1 cellular context compared by ENCODE assay signal in the genomic region with DNA sequence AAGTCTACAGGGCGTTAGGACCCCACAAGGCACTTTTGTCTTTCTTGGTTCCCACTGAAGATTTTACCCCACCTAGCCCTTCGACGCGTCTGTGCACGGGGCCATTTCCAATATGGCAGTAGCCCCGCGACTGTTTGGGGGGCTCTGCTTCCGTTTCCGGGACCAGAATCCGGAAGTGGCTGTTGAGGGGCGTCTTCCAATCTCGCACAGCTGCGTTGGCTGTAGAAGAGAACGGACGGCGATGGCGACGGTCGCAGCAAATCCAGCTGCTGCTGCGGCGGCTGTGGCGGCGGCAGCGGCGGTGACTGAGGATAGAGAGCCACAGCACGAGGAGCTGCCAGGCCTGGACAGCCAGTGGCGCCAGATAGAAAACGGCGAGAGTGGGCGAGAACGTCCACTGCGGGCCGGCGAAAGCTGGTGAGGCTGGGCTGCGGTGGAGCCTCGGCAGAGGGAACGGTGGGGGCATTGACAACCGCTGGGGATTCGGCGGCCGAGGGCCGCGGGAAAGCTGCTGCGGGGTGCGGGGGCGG.
TF ChIP-seq lines count a peak whose summit lies in the region.

TSS of gene USP11 (plus strand) at position 207 of the 530 bp plus-strand sequence. CDS start at position 242, 35 bp downstream.

TF ChIP-seq in HepG2, 621 proteins besides CTCF, POLR2A, EP300 and RAD21 (continued from another document and continues in another):
- TF ChIP-seq ZFP37 (CRISPR knock-in tag; IDR thresholded peaks at IDR 0.05; ENCODE audit: borderline replicate concordance), result no peak
- TF ChIP-seq, protein P1, sequence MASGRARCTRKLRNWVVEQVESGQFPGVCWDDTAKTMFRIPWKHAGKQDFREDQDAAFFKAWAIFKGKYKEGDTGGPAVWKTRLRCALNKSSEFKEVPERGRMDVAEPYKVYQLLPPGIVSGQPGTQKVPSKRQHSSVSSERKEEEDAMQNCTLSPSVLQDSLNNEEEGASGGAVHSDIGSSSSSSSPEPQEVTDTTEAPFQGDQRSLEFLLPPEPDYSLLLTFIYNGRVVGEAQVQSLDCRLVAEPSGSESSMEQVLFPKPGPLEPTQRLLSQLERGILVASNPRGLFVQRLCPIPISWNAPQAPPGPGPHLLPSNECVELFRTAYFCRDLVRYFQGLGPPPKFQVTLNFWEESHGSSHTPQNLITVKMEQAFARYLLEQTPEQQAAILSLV (CRISPR knock-in tag; IDR thresholded peaks at IDR 0.05; ENCODE audit: borderline replicate concordance), result no peak
- TF ChIP-seq CREB1 (IDR thresholded peaks at IDR 0.05), result no peak
- TF ChIP-seq CREB1 (CRISPR knock-in tag; IDR thresholded peaks at IDR 0.05), result no peak
- no peak for TF ChIP-seq NFE2L1 (CRISPR knock-in tag; IDR thresholded peaks at IDR 0.05; ENCODE audit: borderline replicate concordance)
- TF ChIP-seq, protein P2, sequence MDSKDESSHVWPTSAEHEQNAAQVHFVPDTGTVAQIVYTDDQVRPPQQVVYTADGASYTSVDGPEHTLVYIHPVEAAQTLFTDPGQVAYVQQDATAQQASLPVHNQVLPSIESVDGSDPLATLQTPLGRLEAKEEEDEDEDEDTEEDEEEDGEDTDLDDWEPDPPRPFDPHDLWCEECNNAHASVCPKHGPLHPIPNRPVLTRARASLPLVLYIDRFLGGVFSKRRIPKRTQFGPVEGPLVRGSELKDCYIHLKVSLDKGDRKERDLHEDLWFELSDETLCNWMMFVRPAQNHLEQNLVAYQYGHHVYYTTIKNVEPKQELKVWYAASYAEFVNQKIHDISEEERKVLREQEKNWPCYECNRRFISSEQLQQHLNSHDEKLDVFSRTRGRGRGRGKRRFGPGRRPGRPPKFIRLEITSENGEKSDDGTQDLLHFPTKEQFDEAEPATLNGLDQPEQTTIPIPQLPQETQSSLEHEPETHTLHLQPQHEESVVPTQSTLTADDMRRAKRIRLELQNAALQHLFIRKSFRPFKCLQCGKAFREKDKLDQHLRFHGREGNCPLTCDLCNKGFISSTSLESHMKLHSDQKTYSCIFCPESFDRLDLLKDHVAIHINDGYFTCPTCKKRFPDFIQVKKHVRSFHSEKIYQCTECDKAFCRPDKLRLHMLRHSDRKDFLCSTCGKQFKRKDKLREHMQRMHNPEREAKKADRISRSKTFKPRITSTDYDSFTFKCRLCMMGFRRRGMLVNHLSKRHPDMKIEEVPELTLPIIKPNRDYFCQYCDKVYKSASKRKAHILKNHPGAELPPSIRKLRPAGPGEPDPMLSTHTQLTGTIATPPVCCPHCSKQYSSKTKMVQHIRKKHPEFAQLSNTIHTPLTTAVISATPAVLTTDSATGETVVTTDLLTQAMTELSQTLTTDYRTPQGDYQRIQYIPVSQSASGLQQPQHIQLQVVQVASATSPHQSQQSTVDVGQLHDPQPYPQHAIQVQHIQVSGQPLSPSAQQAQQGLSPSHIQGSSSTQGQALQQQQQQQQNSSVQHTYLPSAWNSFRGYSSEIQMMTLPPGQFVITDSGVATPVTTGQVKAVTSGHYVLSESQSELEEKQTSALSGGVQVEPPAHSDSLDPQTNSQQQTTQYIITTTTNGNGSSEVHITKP (CRISPR knock-in tag; IDR thresholded peaks at IDR 0.05; ENCODE audit: low read depth), result no peak
- TF ChIP-seq CENPT (CRISPR knock-in tag; IDR thresholded peaks at IDR 0.05; ENCODE audit: low read depth), result no peak
- peak; percentile 80; the same call in 1 of the 2 replicates for TF ChIP-seq ZBTB10 (CRISPR knock-in tag; IDR thresholded peaks at IDR 0.05; ENCODE audit: borderline replicate concordance)
- no peak for TF ChIP-seq REXO4 (CRISPR knock-in tag; IDR thresholded peaks at IDR 0.05; ENCODE audit: borderline replicate concordance)
- no peak for TF ChIP-seq FLYWCH1 (CRISPR knock-in tag; IDR thresholded peaks at IDR 0.05)
- no peak for TF ChIP-seq ZNF557 (CRISPR knock-in tag; IDR thresholded peaks at IDR 0.05)
- TF ChIP-seq KAT8 (CRISPR knock-in tag; IDR thresholded peaks at IDR 0.05), result peak; percentile 83
- TF ChIP-seq ZNF124 (CRISPR knock-in tag; IDR thresholded peaks at IDR 0.05), result no peak
- 0 out of 2 replicates have a peak, but pooled peaks have one; percentile 15 for TF ChIP-seq RNF2 (conservative IDR thresholded peaks at IDR 0.05; ENCODE audit: low read depth)
- no peak for TF ChIP-seq DNMT3B (CRISPR knock-in tag; conservative IDR thresholded peaks at IDR 0.05)
- no peak for TF ChIP-seq SMYD3 (CRISPR knock-in tag; IDR thresholded peaks at IDR 0.05)
- no peak for TF ChIP-seq ZNF792 (CRISPR knock-in tag; IDR thresholded peaks at IDR 0.05)
- TF ChIP-seq AGO2 (optimal IDR thresholded peaks at IDR 0.05; ENCODE audit: low read depth, low read length), result peak; percentile 73
- TF ChIP-seq ZNF550 (CRISPR knock-in tag; IDR thresholded peaks at IDR 0.05; ENCODE audit: borderline replicate concordance), result no peak
- TF ChIP-seq RBM39 (IDR thresholded peaks at IDR 0.05; ENCODE audit: low read depth, low read length, poor library complexity, severe bottlenecking), result peak; percentile 57
- no peak for TF ChIP-seq RARG (CRISPR knock-in tag; IDR thresholded peaks at IDR 0.05; ENCODE audit: low read depth)
- no peak for TF ChIP-seq ZNF703 (CRISPR knock-in tag; IDR thresholded peaks at IDR 0.05; ENCODE audit: borderline replicate concordance)
- TF ChIP-seq, protein P3, sequence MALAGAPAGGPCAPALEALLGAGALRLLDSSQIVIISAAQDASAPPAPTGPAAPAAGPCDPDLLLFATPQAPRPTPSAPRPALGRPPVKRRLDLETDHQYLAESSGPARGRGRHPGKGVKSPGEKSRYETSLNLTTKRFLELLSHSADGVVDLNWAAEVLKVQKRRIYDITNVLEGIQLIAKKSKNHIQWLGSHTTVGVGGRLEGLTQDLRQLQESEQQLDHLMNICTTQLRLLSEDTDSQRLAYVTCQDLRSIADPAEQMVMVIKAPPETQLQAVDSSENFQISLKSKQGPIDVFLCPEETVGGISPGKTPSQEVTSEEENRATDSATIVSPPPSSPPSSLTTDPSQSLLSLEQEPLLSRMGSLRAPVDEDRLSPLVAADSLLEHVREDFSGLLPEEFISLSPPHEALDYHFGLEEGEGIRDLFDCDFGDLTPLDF (CRISPR knock-in tag; IDR thresholded peaks at IDR 0.05), result no peak
- TF ChIP-seq ZBTB7B (CRISPR knock-in tag; IDR thresholded peaks at IDR 0.05), result peak; percentile 95
- TF ChIP-seq, protein P4, sequence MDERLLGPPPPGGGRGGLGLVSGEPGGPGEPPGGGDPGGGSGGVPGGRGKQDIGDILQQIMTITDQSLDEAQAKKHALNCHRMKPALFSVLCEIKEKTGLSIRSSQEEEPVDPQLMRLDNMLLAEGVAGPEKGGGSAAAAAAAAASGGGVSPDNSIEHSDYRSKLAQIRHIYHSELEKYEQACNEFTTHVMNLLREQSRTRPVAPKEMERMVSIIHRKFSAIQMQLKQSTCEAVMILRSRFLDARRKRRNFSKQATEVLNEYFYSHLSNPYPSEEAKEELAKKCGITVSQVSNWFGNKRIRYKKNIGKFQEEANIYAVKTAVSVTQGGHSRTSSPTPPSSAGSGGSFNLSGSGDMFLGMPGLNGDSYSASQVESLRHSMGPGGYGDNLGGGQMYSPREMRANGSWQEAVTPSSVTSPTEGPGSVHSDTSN (CRISPR knock-in tag; IDR thresholded peaks at IDR 0.05), result no peak
- TF ChIP-seq THYN1 (CRISPR knock-in tag; IDR thresholded peaks at IDR 0.05; ENCODE audit: borderline replicate concordance, low read depth), result no peak
- no peak for TF ChIP-seq ZNF382 (CRISPR knock-in tag; IDR thresholded peaks at IDR 0.05; ENCODE audit: borderline replicate concordance)
- no peak for TF ChIP-seq ETV6 (CRISPR knock-in tag; conservative IDR thresholded peaks at IDR 0.05)
- no peak for TF ChIP-seq ZNF766 (CRISPR knock-in tag; IDR thresholded peaks at IDR 0.05; ENCODE audit: borderline replicate concordance)
- TF ChIP-seq, protein P5, sequence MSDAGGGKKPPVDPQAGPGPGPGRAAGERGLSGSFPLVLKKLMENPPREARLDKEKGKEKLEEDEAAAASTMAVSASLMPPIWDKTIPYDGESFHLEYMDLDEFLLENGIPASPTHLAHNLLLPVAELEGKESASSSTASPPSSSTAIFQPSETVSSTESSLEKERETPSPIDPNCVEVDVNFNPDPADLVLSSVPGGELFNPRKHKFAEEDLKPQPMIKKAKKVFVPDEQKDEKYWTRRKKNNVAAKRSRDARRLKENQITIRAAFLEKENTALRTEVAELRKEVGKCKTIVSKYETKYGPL (CRISPR knock-in tag; IDR thresholded peaks at IDR 0.05), result no peak
- no peak for TF ChIP-seq ZNF224 (CRISPR knock-in tag; IDR thresholded peaks at IDR 0.05)
- TF ChIP-seq GATAD1 (CRISPR knock-in tag; IDR thresholded peaks at IDR 0.05), result peak; percentile 42; the same call in 1 of the 2 replicates
- no peak for TF ChIP-seq FOXM1 (CRISPR knock-in tag; IDR thresholded peaks at IDR 0.05)
- no peak for TF ChIP-seq ZNF160 (CRISPR knock-in tag; IDR thresholded peaks at IDR 0.05)
- peak; percentile 38; the same call in 1 of the 2 replicates for TF ChIP-seq RFXAP (CRISPR knock-in tag; IDR thresholded peaks at IDR 0.05; ENCODE audit: borderline replicate concordance)
- no peak for TF ChIP-seq SIX4 (CRISPR knock-in tag; IDR thresholded peaks at IDR 0.05)
- no peak for TF ChIP-seq ZNF761 (CRISPR knock-in tag; conservative IDR thresholded peaks at IDR 0.05)
- TF ChIP-seq MED1 (CRISPR knock-in tag; IDR thresholded peaks at IDR 0.05), result peak; percentile 44; the same call in 1 of the 2 replicates
- peak; percentile 24; the same call in 1 of the 2 replicates for TF ChIP-seq SP2 (CRISPR knock-in tag; IDR thresholded peaks at IDR 0.05)
- TF ChIP-seq ZMYM2 (CRISPR knock-in tag; IDR thresholded peaks at IDR 0.05), result no peak
- no peak for TF ChIP-seq KDM6A (CRISPR knock-in tag; IDR thresholded peaks at IDR 0.05; ENCODE audit: low read depth)
- TF ChIP-seq, protein P6, sequence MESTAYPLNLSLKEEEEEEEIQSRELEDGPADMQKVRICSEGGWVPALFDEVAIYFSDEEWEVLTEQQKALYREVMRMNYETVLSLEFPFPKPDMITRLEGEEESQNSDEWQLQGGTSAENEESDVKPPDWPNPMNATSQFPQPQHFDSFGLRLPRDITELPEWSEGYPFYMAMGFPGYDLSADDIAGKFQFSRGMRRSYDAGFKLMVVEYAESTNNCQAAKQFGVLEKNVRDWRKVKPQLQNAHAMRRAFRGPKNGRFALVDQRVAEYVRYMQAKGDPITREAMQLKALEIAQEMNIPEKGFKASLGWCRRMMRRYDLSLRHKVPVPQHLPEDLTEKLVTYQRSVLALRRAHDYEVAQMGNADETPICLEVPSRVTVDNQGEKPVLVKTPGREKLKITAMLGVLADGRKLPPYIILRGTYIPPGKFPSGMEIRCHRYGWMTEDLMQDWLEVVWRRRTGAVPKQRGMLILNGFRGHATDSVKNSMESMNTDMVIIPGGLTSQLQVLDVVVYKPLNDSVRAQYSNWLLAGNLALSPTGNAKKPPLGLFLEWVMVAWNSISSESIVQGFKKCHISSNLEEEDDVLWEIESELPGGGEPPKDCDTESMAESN (CRISPR knock-in tag; conservative IDR thresholded peaks at IDR 0.05), result no peak
- TF ChIP-seq, protein P7, sequence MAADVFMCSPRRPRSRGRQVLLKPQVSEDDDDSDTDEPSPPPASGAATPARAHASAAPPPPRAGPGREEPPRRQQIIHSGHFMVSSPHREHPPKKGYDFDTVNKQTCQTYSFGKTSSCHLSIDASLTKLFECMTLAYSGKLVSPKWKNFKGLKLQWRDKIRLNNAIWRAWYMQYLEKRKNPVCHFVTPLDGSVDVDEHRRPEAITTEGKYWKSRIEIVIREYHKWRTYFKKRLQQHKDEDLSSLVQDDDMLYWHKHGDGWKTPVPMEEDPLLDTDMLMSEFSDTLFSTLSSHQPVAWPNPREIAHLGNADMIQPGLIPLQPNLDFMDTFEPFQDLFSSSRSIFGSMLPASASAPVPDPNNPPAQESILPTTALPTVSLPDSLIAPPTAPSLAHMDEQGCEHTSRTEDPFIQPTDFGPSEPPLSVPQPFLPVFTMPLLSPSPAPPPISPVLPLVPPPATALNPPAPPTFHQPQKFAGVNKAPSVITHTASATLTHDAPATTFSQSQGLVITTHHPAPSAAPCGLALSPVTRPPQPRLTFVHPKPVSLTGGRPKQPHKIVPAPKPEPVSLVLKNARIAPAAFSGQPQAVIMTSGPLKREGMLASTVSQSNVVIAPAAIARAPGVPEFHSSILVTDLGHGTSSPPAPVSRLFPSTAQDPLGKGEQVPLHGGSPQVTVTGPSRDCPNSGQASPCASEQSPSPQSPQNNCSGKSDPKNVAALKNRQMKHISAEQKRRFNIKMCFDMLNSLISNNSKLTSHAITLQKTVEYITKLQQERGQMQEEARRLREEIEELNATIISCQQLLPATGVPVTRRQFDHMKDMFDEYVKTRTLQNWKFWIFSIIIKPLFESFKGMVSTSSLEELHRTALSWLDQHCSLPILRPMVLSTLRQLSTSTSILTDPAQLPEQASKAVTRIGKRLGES (CRISPR knock-in tag; IDR thresholded peaks at IDR 0.05; ENCODE audit: borderline replicate concordance), result no peak
- no peak for TF ChIP-seq KDM3A (CRISPR knock-in tag; IDR thresholded peaks at IDR 0.05; ENCODE audit: low read depth)
- no peak for TF ChIP-seq NFATC3 (CRISPR knock-in tag; IDR thresholded peaks at IDR 0.05)
- TF ChIP-seq PHF21A (CRISPR knock-in tag; IDR thresholded peaks at IDR 0.05), result peak; percentile 50; the same call in 1 of the 2 replicates
- TF ChIP-seq CAMTA2 (CRISPR knock-in tag; IDR thresholded peaks at IDR 0.05; ENCODE audit: borderline replicate concordance), result no peak
- TF ChIP-seq HOXA3 (CRISPR knock-in tag; IDR thresholded peaks at IDR 0.05), result peak; percentile 79
- TF ChIP-seq RELA (CRISPR knock-in tag; IDR thresholded peaks at IDR 0.05), result no peak
- TF ChIP-seq ZNF839 (CRISPR knock-in tag; IDR thresholded peaks at IDR 0.05; ENCODE audit: borderline replicate concordance), result no peak
- TF ChIP-seq KMT2B (CRISPR knock-in tag; IDR thresholded peaks at IDR 0.05), result no peak; the same call in 1 of the 2 replicates
- TF ChIP-seq, protein P8, sequence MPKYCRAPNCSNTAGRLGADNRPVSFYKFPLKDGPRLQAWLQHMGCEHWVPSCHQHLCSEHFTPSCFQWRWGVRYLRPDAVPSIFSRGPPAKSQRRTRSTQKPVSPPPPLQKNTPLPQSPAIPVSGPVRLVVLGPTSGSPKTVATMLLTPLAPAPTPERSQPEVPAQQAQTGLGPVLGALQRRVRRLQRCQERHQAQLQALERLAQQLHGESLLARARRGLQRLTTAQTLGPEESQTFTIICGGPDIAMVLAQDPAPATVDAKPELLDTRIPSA (CRISPR knock-in tag; IDR thresholded peaks at IDR 0.05; ENCODE audit: borderline replicate concordance), result no peak
- TF ChIP-seq ZNF451 (CRISPR knock-in tag; IDR thresholded peaks at IDR 0.05), result no peak
- TF ChIP-seq ERF (CRISPR knock-in tag; IDR thresholded peaks at IDR 0.05), result no peak
- no peak for TF ChIP-seq NCOA2 (CRISPR knock-in tag; IDR thresholded peaks at IDR 0.05)
